1 cellular context compared by ENCODE assay signal in the genomic region with DNA sequence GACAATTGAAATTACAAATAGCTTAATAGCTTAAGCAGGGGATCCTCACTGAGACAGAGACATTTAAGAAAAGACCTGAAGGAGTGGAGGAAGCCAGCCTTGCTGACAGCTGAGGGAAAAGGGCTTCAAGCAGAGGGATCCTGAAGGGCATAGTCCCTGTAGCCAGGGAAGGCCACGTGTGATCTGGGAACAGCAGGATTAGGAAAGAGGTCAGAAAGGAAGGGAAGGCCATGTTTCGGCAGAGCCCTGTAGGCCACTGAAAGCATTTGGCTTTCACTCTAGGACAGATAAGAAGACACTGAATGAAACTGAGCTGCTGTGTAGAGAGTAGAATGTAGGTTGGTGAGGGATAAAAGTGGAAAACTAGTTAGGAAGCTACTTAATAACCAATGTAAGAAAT.
TF ChIP-seq lines count a peak whose summit lies in the region.

No MANE protein-coding gene starts in this region.

TF ChIP-seq in A549, 52 proteins besides CTCF, POLR2A, EP300 and RAD21 (continued from another document):
- TF ChIP-seq, protein P1, sequence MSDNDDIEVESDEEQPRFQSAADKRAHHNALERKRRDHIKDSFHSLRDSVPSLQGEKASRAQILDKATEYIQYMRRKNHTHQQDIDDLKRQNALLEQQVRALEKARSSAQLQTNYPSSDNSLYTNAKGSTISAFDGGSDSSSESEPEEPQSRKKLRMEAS (IDR thresholded peaks at IDR 0.05): no peak
- TF ChIP-seq, protein P2, sequence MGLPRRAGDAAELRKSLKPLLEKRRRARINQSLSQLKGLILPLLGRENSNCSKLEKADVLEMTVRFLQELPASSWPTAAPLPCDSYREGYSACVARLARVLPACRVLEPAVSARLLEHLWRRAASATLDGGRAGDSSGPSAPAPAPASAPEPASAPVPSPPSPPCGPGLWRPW (IDR thresholded peaks at IDR 0.05): no peak
TF ChIP-seq in A549: peak in this region for 0.
